ENCODE assay signal across 8 cellular contexts in the genomic region with DNA sequence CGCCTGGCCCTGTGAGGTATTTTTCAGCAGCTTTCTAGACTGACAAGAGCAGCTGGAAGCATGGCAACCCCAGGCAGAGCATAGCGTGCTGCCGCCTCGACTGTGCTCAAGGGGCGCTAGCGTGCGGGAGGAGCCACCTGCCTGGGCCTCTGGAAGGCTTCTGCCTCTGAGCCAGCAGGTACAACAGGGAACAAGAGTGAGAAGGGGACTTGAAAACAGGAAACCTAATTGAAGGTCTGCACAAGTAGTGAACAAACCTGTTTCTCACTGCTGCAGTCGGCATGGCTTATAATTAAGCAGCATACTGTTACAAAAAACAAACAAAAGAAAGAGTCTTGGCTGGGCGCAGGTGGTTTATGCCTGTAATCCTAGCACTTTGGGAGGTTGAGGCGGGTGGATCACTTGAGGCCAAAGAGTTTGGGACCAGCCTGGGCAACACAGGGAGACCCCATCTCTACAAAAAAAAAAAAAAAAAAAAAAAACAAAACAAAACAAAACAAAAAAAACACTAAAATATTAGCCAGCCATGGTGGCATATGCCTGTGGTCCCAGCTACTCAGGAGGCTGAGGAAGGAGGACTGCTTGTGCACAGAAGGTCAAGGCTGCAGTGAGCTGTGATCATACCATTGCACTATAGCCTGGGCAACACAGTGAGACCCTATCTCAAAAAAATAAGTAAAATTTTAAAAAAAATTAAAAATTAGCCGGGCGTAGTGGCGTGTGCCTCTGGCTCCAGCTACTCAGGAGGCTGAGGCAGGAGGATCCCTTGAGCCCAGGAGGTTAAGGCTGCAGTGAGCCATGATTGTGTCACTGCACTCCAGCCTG. TPM values are rescaled to one million over a fixed set of nuclear protein-coding genes. Genes with fewer than 3 reads are reported as not detected.
A peak's percentile ranks its signal among the peaks of the same experiment; 100 is the strongest.
DNase-seq lines count a peak whose midpoint lies in the region; ATAC-seq, FAIRE-seq and TF ChIP-seq lines count a peak whose summit lies in the region.

No MANE protein-coding gene starts in this region.

- H4K91ac ChIP-seq in IMR-90 (ENCODE audit: insufficient read depth, low read depth, low read length), result no peak overlapping the region

- H2AK5ac ChIP-seq in IMR-90 (ENCODE audit: low read depth, low read length), result no peak overlapping the region

- H3K18ac ChIP-seq in IMR-90 (ENCODE audit: low read depth, low read length), result no peak overlapping the region

- H2BK5ac ChIP-seq in IMR-90 (ENCODE audit: low read depth, low read length, poor library complexity, severe bottlenecking), result no peak overlapping the region

- FAIRE-seq in D721Med (lab: Jason Lieb, UNC) (no peak), keratinocyte (lab: Jason Lieb, UNC) (no peak)

- ATAC-seq in IMR-90 (ENCODE audit: low read depth), result no peak

- no peak overlapping the region for H4K5ac ChIP-seq in IMR-90 (ENCODE audit: low read depth, low read length)

- no peak overlapping the region for H3K27ac ChIP-seq in IMR-90 (ENCODE audit: insufficient read depth, low read length)
- H3K27ac ChIP-seq in keratinocyte (ENCODE audit: control insufficient read depth, insufficient read depth, low read length), result no peak overlapping the region
- no peak overlapping the region for H3K27ac ChIP-seq in effector memory CD4-positive, alpha-beta T cell (ENCODE audit: insufficient read depth, low read length, poor library complexity, severe bottlenecking)

- H2AFZ ChIP-seq in IMR-90 (replicated peaks; ENCODE audit: low read length, poor library complexity), result no peak overlapping the region
- H2AFZ ChIP-seq in keratinocyte (ENCODE audit: control insufficient read depth, low read length), result no peak overlapping the region

- in situ Hi-C loops in IMR-90 (cut with MboI; ENCODE audit: low sequenced_read_pairs), result no loop called here

- no peak overlapping the region for H2BK15ac ChIP-seq in IMR-90 (ENCODE audit: low read depth, low read length)

- H2BK20ac ChIP-seq in IMR-90 (ENCODE audit: low read depth, low read length), result no peak overlapping the region

- no TSS peak for BruUV-seq in IMR-90 (replicated peaks; lab: Mats Ljungman, UMichigan)

- CTCF ChIA-PET in IMR-90 (lab: Yijun Ruan, JAX), result no interaction called here

- H3K4me2 ChIP-seq in IMR-90 (ENCODE audit: low read depth, low read length) (no peak overlapping the region), keratinocyte (ENCODE audit: control insufficient read depth, extremely low read depth, insufficient read depth, low read depth, low read length) (no peak overlapping the region)

- dilution Hi-C loops in IMR-90 (cut with HindIII; ENCODE audit: low sequenced_read_pairs, unreplicated experiment) (no loop called here), keratinocyte (cut with MboI; ENCODE audit: extremely low pct_ligation_motif_present, low sequenced_read_pairs) (no loop called here)

- H3K4me1 ChIP-seq in IMR-90 (ENCODE audit: control insufficient read depth, insufficient read depth, low read length) (peaks cover 2% of the 10 kb centered on the region; the same call in 1 of the 2 replicates), keratinocyte (ENCODE audit: control insufficient read depth, extremely low read depth, insufficient read depth, low read length) (no peaks in the 10 kb centered on the region)
- H3K4me1 ChIP-seq in effector memory CD4-positive, alpha-beta T cell (ENCODE audit: control insufficient read depth, insufficient read depth, low read length, poor library complexity, severe bottlenecking), result no peaks in the 10 kb centered on the region

- no peak overlapping the region for H3K23ac ChIP-seq in IMR-90 (ENCODE audit: low read depth, low read length)

- H3K27me3 ChIP-seq in IMR-90 (ENCODE audit: control insufficient read depth, insufficient read depth, low read length) (no peaks in the 10 kb centered on the region), keratinocyte (ENCODE audit: control insufficient read depth, extremely low read depth, insufficient read depth, low read length) (no peaks in the 10 kb centered on the region)
- H3K27me3 ChIP-seq in effector memory CD4-positive, alpha-beta T cell (replicated peaks; ENCODE audit: control insufficient read depth, insufficient read depth, low read length, poor library complexity, severe bottlenecking), result no peaks in the 10 kb centered on the region

- WGBS in IMR-90 (ENCODE audit: extremely low coverage in 2 of 2, insufficient read length in 1 of 2), 2 experiments, result 79% methylated on average over 9 of the region's 13 CpGs; no CpG with 5 or more reads in 1 of the 2 experiments

- H3K9me3 ChIP-seq in IMR-90 (ENCODE audit: control insufficient read depth, insufficient read depth, low read length) (no peaks in the 10 kb centered on the region), keratinocyte (ENCODE audit: control insufficient read depth, low read depth, low read length) (no peaks in the 10 kb centered on the region)
- H3K9me3 ChIP-seq in effector memory CD4-positive, alpha-beta T cell (ENCODE audit: control insufficient read depth, low read length), result no peaks in the 10 kb centered on the region

- DNase-seq in D721Med (ENCODE audit: insufficient read length, low spot score), result no peak
- DNase-seq in IMR-90, result no peak
- DNase-seq in RPMI8226, result peak; percentile 43
- no peak for DNase-seq in keratinocyte (ENCODE audit: low read depth, low spot score)
- no peak for DNase-seq in NK-92 treated with Interleukin-12 subunit alpha and Interleukin-12 subunit beta, amount 100 ng/mL, for 24 hours (lab: John Stamatoyannopoulos, UW)
- DNase-seq in NCI-H446 (lab: John Stamatoyannopoulos, UW), result no peak
- DNase-seq in activated CD8-positive, alpha-beta memory T cell treated with anti-CD3 and anti-CD28 coated beads for 24 hours, result no peak
- DNase-seq in effector memory CD4-positive, alpha-beta T cell, result no peak

- H2AK9ac ChIP-seq in IMR-90 (replicated peaks; ENCODE audit: low read depth, low read length, poor library complexity), result no peak overlapping the region

- no peak overlapping the region for H4K8ac ChIP-seq in IMR-90 (ENCODE audit: low read depth in 2 of 2, low read length in 2 of 2)

- peaks cover 0 to 19% of the 10 kb centered on the region in 2 experiments; a peak in 2 of 4 replicates for H3K79me1 ChIP-seq in IMR-90 (ENCODE audit: low read depth in 1 of 2, low read length in 2 of 2)

- H3K14ac ChIP-seq in IMR-90 (replicated peaks; ENCODE audit: low read depth, low read length), result no peak overlapping the region

- no peak for TF ChIP-seq POLR2A in IMR-90 (IDR thresholded peaks at IDR 0.05; ENCODE audit: low read depth, low read length)

- no peak overlapping the region for H3K4me3 ChIP-seq in IMR-90 (ENCODE audit: insufficient read depth, low read depth, low read length)
- no peak overlapping the region for H3K4me3 ChIP-seq in keratinocyte (ENCODE audit: control insufficient read depth in 2 of 3, extremely low read depth in 1 of 3, insufficient read depth in 2 of 3, low read depth in 1 of 3, low read length in 3 of 3)
- H3K4me3 ChIP-seq in effector memory CD4-positive, alpha-beta T cell (ENCODE audit: insufficient read depth, low read depth, low read length, poor library complexity, severe bottlenecking), result no peak overlapping the region

- no peaks in the 10 kb centered on the region for H3K36me3 ChIP-seq in IMR-90 (ENCODE audit: control insufficient read depth, insufficient read depth, low read length)
- H3K36me3 ChIP-seq in keratinocyte (ENCODE audit: control insufficient read depth in 2 of 2, extremely low read depth in 1 of 2, insufficient read depth in 2 of 2, low read length in 2 of 2), result no peaks in the 10 kb centered on the region
- no peaks in the 10 kb centered on the region for H3K36me3 ChIP-seq in effector memory CD4-positive, alpha-beta T cell (ENCODE audit: control insufficient read depth, insufficient read depth, low read length)

- no peak for TF ChIP-seq RAD21 in IMR-90 (IDR thresholded peaks at IDR 0.05; ENCODE audit: low read length)

- no peak overlapping the region for H2BK120ac ChIP-seq in IMR-90 (ENCODE audit: low read depth, low read length)

- H3K56ac ChIP-seq in IMR-90 (ENCODE audit: extremely low read depth, insufficient read depth, low read length), result no peak overlapping the region

- H3K9me1 ChIP-seq in IMR-90 (ENCODE audit: insufficient read depth, low read length), result peaks cover 18% of the 10 kb centered on the region
- no peaks in the 10 kb centered on the region for H3K9me1 ChIP-seq in keratinocyte (ENCODE audit: control insufficient read depth, extremely low read depth, insufficient read depth, low read length)

- POLR2A ChIA-PET in IMR-90 (lab: Charles Lee; ENCODE audit: unreplicated experiment), result interaction anchor here (0.6 kb wide), 1 partner anchor 11 kb away, joined by 8 read pairs; no protein-coding TSS in a partner anchor

- H4K20me1 ChIP-seq in IMR-90 (ENCODE audit: insufficient read depth, low read length), result peaks cover under 1% of the 10 kb centered on the region; the same call in 1 of the 2 replicates
- H4K20me1 ChIP-seq in keratinocyte (ENCODE audit: control insufficient read depth, extremely low read depth, insufficient read depth, low read length), result no peaks in the 10 kb centered on the region

- intact Hi-C loops in IMR-90 (cut with micrococcal nuclease), result no loop called here

- no peak overlapping the region for H3K4ac ChIP-seq in IMR-90 (ENCODE audit: low read depth, low read length)

- H3K9ac ChIP-seq in IMR-90 (ENCODE audit: low read depth, low read length) (no peak overlapping the region), keratinocyte (ENCODE audit: control insufficient read depth, extremely low read depth, insufficient read depth, low read length) (no peak overlapping the region)

- TF ChIP-seq CTCF in D721Med (IDR thresholded peaks at IDR 0.05; ENCODE audit: insufficient read depth, missing control alignments) (peak; percentile 25), IMR-90 (conservative IDR thresholded peaks at IDR 0.05; ENCODE audit: low read depth, low read length) (0 out of 2 replicates have a peak, but pooled peaks have one; percentile 10), keratinocyte (optimal IDR thresholded peaks at IDR 0.05 in 1 of 3, IDR thresholded peaks at IDR 0.05 in 1 of 3, conservative IDR thresholded peaks at IDR 0.05 in 1 of 3; ENCODE audit: extremely low read depth in 1 of 3, insufficient read depth in 2 of 3, low read length in 3 of 3) (peak; percentile 53 to 76 (median 64))

- no peaks in the 10 kb centered on the region for H3K79me2 ChIP-seq in keratinocyte (ENCODE audit: control insufficient read depth, insufficient read depth, low read length)

TF ChIP-seq in IMR-90, 13 proteins besides CTCF, POLR2A, EP300 and RAD21 (continues in another document):
- no peak for TF ChIP-seq CEBPB (IDR thresholded peaks at IDR 0.05; ENCODE audit: low read depth, low read length)

RNA-seq across cellular contexts. Expression of a gene that starts 12.6 kb away (rescaled TPM):
- 13.8 and 15.0 TPM in 2 replicates for total RNA-seq in IMR-90 (2012; rRNA removed)
- 16.9 and 21.5 TPM in 2 replicates for polyA plus RNA-seq in IMR-90 (2012; rRNA removed)
- 8.9 and 11.8 TPM in 2 replicates for polyA plus RNA-seq in IMR-90 (2012; cell fraction: cytosol; rRNA removed)
- polyA plus RNA-seq in IMR-90 (2012; cell fraction: nucleus; rRNA removed; ENCODE audit: low replicate concordance), result 35.6 and 45.2 TPM in 2 replicates
- 4.9 to 5.7 TPM (median 5.1 TPM) in 3 replicates for polyA plus RNA-seq in keratinocyte
- 7.6 TPM for polyA plus RNA-seq in keratinocyte (2011; ENCODE audit: low read depth)
- polyA plus RNA-seq in keratinocyte (2011; cell fraction: cytosol; rRNA removed), result 3.5 and 4.5 TPM in 2 replicates
- polyA plus RNA-seq in keratinocyte (2011; cell fraction: nucleus; rRNA removed), result 12.5 and 12.8 TPM in 2 replicates
- 5.4 and 9.7 TPM in 2 replicates for polyA plus RNA-seq in keratinocyte (2012; ENCODE audit: low replicate concordance)
- 7.6 to 8.4 TPM (median 8.1 TPM) in 3 replicates for polyA minus RNA-seq in keratinocyte
- polyA minus RNA-seq in keratinocyte (2011; cell fraction: cytosol; rRNA and poly(A)+ RNA removed), result 5.4 TPM
- 11.6 and 15.8 TPM in 2 replicates for polyA minus RNA-seq in keratinocyte (2011; cell fraction: nucleus; rRNA and poly(A)+ RNA removed)

Comparison
In these comparisons a context has a peak if more than half of its experiments do, and no peak if none do; other contexts are left out.
1. CTCF ChIP-seq: peak in every context shown above with its lines; median percentile 64 in keratinocyte; 25 in D721Med; 10 in IMR-90.